In the genomic region with DNA sequence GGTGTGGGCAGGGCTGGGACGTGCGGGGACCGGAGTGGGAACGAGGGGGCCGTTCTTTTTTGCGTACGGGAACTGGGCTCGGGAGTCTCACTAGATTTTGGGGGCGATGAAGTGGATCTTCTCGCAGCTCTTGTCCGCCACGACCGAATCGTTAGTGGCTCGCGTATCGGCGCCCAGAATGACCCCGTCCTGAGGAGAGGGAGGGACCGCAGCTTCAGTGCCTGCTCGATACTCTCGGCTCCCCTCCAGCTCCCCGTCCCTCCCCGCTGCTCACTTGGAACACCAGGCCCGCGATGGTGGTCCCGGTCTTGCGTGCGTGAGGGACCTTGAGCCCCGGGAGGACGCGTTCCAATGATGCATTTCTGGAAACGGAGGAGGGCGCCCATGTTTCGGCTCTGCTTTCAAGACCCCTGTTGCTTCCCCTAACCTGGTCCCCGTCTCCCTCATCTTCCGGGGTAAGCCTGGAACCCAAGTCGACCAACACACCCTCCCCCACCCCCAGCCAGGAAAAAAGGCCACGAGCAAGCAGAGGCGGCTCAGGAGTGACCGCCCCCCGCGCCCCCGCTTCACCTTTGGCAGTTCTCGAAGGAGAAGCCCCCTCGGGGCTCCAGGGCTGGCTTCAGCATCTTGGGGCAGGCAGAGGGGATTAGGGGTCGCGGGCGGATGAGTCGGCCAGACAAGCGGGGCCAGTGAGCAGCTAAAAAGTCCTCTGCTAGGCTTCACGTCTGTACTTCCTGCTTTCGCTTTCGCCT, we compare ENCODE assay signal across 8 cellular contexts. TPM values are rescaled to one million over a fixed set of nuclear protein-coding genes. Genes with fewer than 3 reads are reported as not detected.
DNase-seq lines count a peak whose midpoint lies in the region; ATAC-seq, FAIRE-seq and TF ChIP-seq lines count a peak whose summit lies in the region.

A gene (minus strand): TSS at position 727 of the 752 bp plus-strand sequence. CDS start 101 bp downstream, at position 626.

- peak; percentile 22 to 37 for ATAC-seq in A549

- H3K27me3 ChIP-seq in effector memory CD4-positive, alpha-beta T cell (replicated peaks; ENCODE audit: control insufficient read depth, insufficient read depth, low read length, poor library complexity, severe bottlenecking): no peaks in the 10 kb centered on the region

- TF ChIP-seq CTCF in A549 (IDR thresholded peaks at IDR 0.05): no peak
- 0 out of 2 replicates have a peak, but pooled peaks have one; percentile 1 for TF ChIP-seq CTCF in GM12875 (IDR thresholded peaks at IDR 0.05; ENCODE audit: borderline replicate concordance, insufficient read depth, low read depth, low read length)

- FAIRE-seq in A549 (lab: Jason Lieb, UNC): no peak

- peak within 1 kb of the TSS; percentile 88 to 96 for H3K27ac ChIP-seq in A549
- peak within 1 kb of the TSS; percentile 85 for H3K27ac ChIP-seq in effector memory CD4-positive, alpha-beta T cell (ENCODE audit: insufficient read depth, low read length, poor library complexity, severe bottlenecking)

- CTCF ChIA-PET in A549 (lab: Yijun Ruan, JAX): interaction anchor here (1.0 to 22.2 kb wide), 12 partner anchors 8 to 413 kb away, joined by 3 to 370 read pairs (median 6); a partner anchor contains a TSS

- whole genome bisulfite sequencing in A549 (ENCODE audit: missing lambda C conversion rate): 0% methylated on average over 37 of the region's 54 CpGs

- H3K4me3 ChIP-seq in A549 (peak within 1 kb of the TSS; percentile 76), GM12875 (ENCODE audit: low read depth, low read length) (peak within 1 kb of the TSS; percentile 92)
- peak within 1 kb of the TSS; percentile 92 for H3K4me3 ChIP-seq in effector memory CD4-positive, alpha-beta T cell (ENCODE audit: insufficient read depth, low read depth, low read length, poor library complexity, severe bottlenecking)

- POLR2A ChIA-PET in A549 (lab: Yijun Ruan, JAX): interaction anchor here (0.5 to 1.8 kb wide), 11 partner anchors 8 to 132 kb away, joined by 3 to 9 read pairs (median 4); a partner anchor contains a TSS

- DNase-seq in A549 (ENCODE audit: low read depth in 1 of 2, low spot score in 1 of 2) (peak in 1 of 2 experiments; percentile 54), HuH-7.5 (ENCODE audit: low spot score) (peak; percentile 76), lung microvascular endothelial cell (ENCODE audit: low read depth in 2 of 2) (peak; percentile 56 to 78), cortex of kidney (lab: John Stamatoyannopoulos, UW) (no peak)
- peak; percentile 66 for DNase-seq in activated CD4-positive, alpha-beta T cell treated with anti-CD3 and anti-CD28 coated beads for 48 hours
- peak in 1 of 3 donors; percentile 11 for DNase-seq in effector memory CD4-positive, alpha-beta T cell
- peak; percentile 25 for DNase-seq in stimulated activated CD8-positive, alpha-beta memory T cell treated with anti-CD3 and anti-CD28 coated beads, Interleukin-7, amount 100 ng/mL, for 24 hours (ENCODE audit: low read depth)

- no peak; the same call in none of the 2 replicates for TF ChIP-seq POLR2A in A549 (IDR thresholded peaks at IDR 0.05; ENCODE audit: low read length)

- H3K36me3 ChIP-seq in effector memory CD4-positive, alpha-beta T cell (ENCODE audit: control insufficient read depth, insufficient read depth, low read length): peaks cover 24% of the 10 kb centered on the region

- peak within 1 kb of the TSS; percentile 88 for H3K4me2 ChIP-seq in A549

- TF ChIP-seq EP300 in A549 (IDR thresholded peaks at IDR 0.05): no peak

- peaks cover 16% of the 10 kb centered on the region; the same call in 2 of the 3 replicates for H3K4me1 ChIP-seq in A549
- peaks cover 26% of the 10 kb centered on the region for H3K4me1 ChIP-seq in effector memory CD4-positive, alpha-beta T cell (ENCODE audit: control insufficient read depth, insufficient read depth, low read length, poor library complexity, severe bottlenecking)

- 0 out of 5 replicates have a peak, but pooled peaks of 1 of the 2 experiments have one; percentile 14 for TF ChIP-seq RAD21 in A549 (conservative IDR thresholded peaks at IDR 0.05 in 1 of 2, IDR thresholded peaks at IDR 0.05 in 1 of 2)

- H3K9me3 ChIP-seq in A549: no peaks in the 10 kb centered on the region
- no peaks in the 10 kb centered on the region for H3K9me3 ChIP-seq in effector memory CD4-positive, alpha-beta T cell (ENCODE audit: control insufficient read depth, low read length)

TF ChIP-seq in A549, 52 proteins besides CTCF, POLR2A, EP300 and RAD21:
- TF ChIP-seq CEBPB (IDR thresholded peaks at IDR 0.05) (no peak), POLR2AphosphoS2 (conservative IDR thresholded peaks at IDR 0.05; ENCODE audit: low read length) (peak; percentile 82; the same call in 1 of the 2 replicates), MAFK (IDR thresholded peaks at IDR 0.05; ENCODE audit: partially characterized antibody) (no peak), HOXB5 (CRISPR knock-in tag; IDR thresholded peaks at IDR 0.05) (no peak), SREBF2 (IDR thresholded peaks at IDR 0.05) (no peak), RARB (CRISPR knock-in tag; IDR thresholded peaks at IDR 0.05) (0 out of 2 replicates have a peak, but pooled peaks have one; percentile 36), ZNF302 (CRISPR knock-in tag; IDR thresholded peaks at IDR 0.05) (no peak), TP53 (CRISPR knock-in tag; IDR thresholded peaks at IDR 0.05) (no peak), JUN (IDR thresholded peaks at IDR 0.05) (peak in 1 of 2 experiments; percentile 3; a peak in 2 of 5 replicates), GATA3 (IDR thresholded peaks at IDR 0.05; ENCODE audit: borderline replicate concordance) (no peak), EHMT2 (IDR thresholded peaks at IDR 0.05; ENCODE audit: low read depth) (no peak), HEYL (CRISPR knock-in tag; IDR thresholded peaks at IDR 0.05) (no peak), CHD2 (IDR thresholded peaks at IDR 0.05; ENCODE audit: low read length, partially characterized antibody) (peak; percentile 8), RCOR1 (IDR thresholded peaks at IDR 0.05; ENCODE audit: low read depth, low read length) (no peak), RNF2 (IDR thresholded peaks at IDR 0.05; ENCODE audit: borderline replicate concordance, low read depth) (no peak), PHF8 (IDR thresholded peaks at IDR 0.05; ENCODE audit: borderline replicate concordance, low read depth) (0 out of 2 replicates have a peak, but pooled peaks have one; percentile 43)
- TF ChIP-seq, protein P1, sequence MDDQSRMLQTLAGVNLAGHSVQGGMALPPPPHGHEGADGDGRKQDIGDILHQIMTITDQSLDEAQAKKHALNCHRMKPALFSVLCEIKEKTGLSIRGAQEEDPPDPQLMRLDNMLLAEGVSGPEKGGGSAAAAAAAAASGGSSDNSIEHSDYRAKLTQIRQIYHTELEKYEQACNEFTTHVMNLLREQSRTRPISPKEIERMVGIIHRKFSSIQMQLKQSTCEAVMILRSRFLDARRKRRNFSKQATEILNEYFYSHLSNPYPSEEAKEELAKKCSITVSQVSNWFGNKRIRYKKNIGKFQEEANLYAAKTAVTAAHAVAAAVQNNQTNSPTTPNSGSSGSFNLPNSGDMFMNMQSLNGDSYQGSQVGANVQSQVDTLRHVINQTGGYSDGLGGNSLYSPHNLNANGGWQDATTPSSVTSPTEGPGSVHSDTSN (IDR thresholded peaks at IDR 0.05): no peak
- TF ChIP-seq, protein P2, sequence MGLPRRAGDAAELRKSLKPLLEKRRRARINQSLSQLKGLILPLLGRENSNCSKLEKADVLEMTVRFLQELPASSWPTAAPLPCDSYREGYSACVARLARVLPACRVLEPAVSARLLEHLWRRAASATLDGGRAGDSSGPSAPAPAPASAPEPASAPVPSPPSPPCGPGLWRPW (IDR thresholded peaks at IDR 0.05): no peak
- TF ChIP-seq, protein P3, sequence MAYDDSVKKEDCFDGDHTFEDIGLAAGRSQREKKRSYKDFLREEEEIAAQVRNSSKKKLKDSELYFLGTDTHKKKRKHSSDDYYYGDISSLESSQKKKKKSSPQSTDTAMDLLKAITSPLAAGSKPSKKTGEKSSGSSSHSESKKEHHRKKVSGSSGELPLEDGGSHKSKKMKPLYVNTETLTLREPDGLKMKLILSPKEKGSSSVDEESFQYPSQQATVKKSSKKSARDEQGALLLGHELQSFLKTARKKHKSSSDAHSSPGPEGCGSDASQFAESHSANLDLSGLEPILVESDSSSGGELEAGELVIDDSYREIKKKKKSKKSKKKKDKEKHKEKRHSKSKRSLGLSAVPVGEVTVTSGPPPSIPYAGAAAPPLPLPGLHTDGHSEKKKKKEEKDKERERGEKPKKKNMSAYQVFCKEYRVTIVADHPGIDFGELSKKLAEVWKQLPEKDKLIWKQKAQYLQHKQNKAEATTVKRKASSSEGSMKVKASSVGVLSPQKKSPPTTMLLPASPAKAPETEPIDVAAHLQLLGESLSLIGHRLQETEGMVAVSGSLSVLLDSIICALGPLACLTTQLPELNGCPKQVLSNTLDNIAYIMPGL (CRISPR knock-in tag; IDR thresholded peaks at IDR 0.05; ENCODE audit: borderline replicate concordance): no peak

RNA-seq across cellular contexts. Expression of the gene that starts here (rescaled TPM):
- polyA plus RNA-seq in A549 (2011; rRNA removed) (11.0 and 11.3 TPM in 2 replicates), A549 (2017; fragmentation: RNase III; extraction: RNeasy Plus Mini Kit Qiagen cat#74134 plus additional on column Dnase treatment) (51.9 to 53.5 TPM (median 52.4 TPM) in 3 replicates)
- 74.3 and 76.3 TPM in 2 replicates for polyA plus RNA-seq in A549 (2012; cell fraction: cytosol; rRNA removed)
- polyA plus RNA-seq in A549 (2012; cell fraction: nucleus; rRNA removed): 57.1 and 62.6 TPM in 2 replicates
- 5.2 and 6.7 TPM in 2 replicates for polyA minus RNA-seq in A549 (2011; rRNA and poly(A)+ RNA removed)
- 58.4 and 59.1 TPM in 2 replicates for total RNA-seq in lung microvascular endothelial cell
